Comparison of ENCODE assay signal across 1 cellular context in genomic region chr22:48943567-48944432, GRCh38.
A peak's percentile ranks its signal among the peaks of the same experiment; 100 is the strongest.
TF ChIP-seq lines count a peak whose summit lies in the region.

No MANE protein-coding gene starts in this region.

TF ChIP-seq in HepG2, 621 proteins besides CTCF, POLR2A, EP300 and RAD21 (continued from another document and continues in another):
- TF ChIP-seq ZBTB44 (CRISPR knock-in tag; IDR thresholded peaks at IDR 0.05) (0 out of 2 replicates have a peak, but pooled peaks have one; percentile 45), HHEX (CRISPR knock-in tag; IDR thresholded peaks at IDR 0.05) (no peak), SP4 (CRISPR knock-in tag; IDR thresholded peaks at IDR 0.05) (0 out of 2 replicates have a peak, but pooled peaks have one; percentile 34), ZNF331 (CRISPR knock-in tag; IDR thresholded peaks at IDR 0.05) (peak; percentile 91), ARNT2 (CRISPR knock-in tag; IDR thresholded peaks at IDR 0.05; ENCODE audit: low read depth) (0 out of 2 replicates have a peak, but pooled peaks have one; percentile 29), MIER3 (CRISPR knock-in tag; IDR thresholded peaks at IDR 0.05; ENCODE audit: borderline replicate concordance) (peak; percentile 73; the same call in 1 of the 2 replicates), THAP9 (CRISPR knock-in tag; IDR thresholded peaks at IDR 0.05; ENCODE audit: borderline replicate concordance) (no peak; the same call in 1 of the 2 replicates), ZSCAN29 (CRISPR knock-in tag; conservative IDR thresholded peaks at IDR 0.05) (0 out of 2 replicates have a peak, but pooled peaks have one; percentile 70), ZUFSP (CRISPR knock-in tag; IDR thresholded peaks at IDR 0.05; ENCODE audit: borderline replicate concordance) (no peak), ZNF614 (CRISPR knock-in tag; IDR thresholded peaks at IDR 0.05; ENCODE audit: borderline replicate concordance) (peak; percentile 82; the same call in 1 of the 2 replicates), TBP (CRISPR knock-in tag; IDR thresholded peaks at IDR 0.05) (no peak), ARID2 (CRISPR knock-in tag; IDR thresholded peaks at IDR 0.05; ENCODE audit: borderline replicate concordance) (no peak), KMT2B (CRISPR knock-in tag; IDR thresholded peaks at IDR 0.05) (0 out of 2 replicates have a peak, but pooled peaks have one; percentile 37), TP53 (CRISPR knock-in tag; conservative IDR thresholded peaks at IDR 0.05) (no peak), EEA1 (CRISPR knock-in tag; IDR thresholded peaks at IDR 0.05; ENCODE audit: borderline replicate concordance) (no peak), FOXK1 (CRISPR knock-in tag; IDR thresholded peaks at IDR 0.05; ENCODE audit: borderline replicate concordance, low read depth) (peak; percentile 66; the same call in 1 of the 2 replicates), DBP (CRISPR knock-in tag; IDR thresholded peaks at IDR 0.05; ENCODE audit: not compliant biosample characterization) (no peak), MLX (CRISPR knock-in tag; IDR thresholded peaks at IDR 0.05) (peak; percentile 68), ZNF3 (CRISPR knock-in tag; IDR thresholded peaks at IDR 0.05) (no peak), CREM (IDR thresholded peaks at IDR 0.05) (peak; percentile 63; the same call in 1 of the 2 replicates), CREM (CRISPR knock-in tag; IDR thresholded peaks at IDR 0.05) (no peak), ZNF564 (CRISPR knock-in tag; IDR thresholded peaks at IDR 0.05) (peak; percentile 86; the same call in 1 of the 2 replicates), XRCC5 (optimal IDR thresholded peaks at IDR 0.05; ENCODE audit: low read length) (peak; percentile 93), RFX1 (IDR thresholded peaks at IDR 0.05) (no peak), ZNF292 (CRISPR knock-in tag; IDR thresholded peaks at IDR 0.05; ENCODE audit: borderline replicate concordance, low read depth) (peak; percentile 93; the same call in 1 of the 2 replicates), GTF2F1 (IDR thresholded peaks at IDR 0.05; ENCODE audit: low read length) (no peak), ZBTB8A (CRISPR knock-in tag; IDR thresholded peaks at IDR 0.05; ENCODE audit: borderline replicate concordance, low read depth) (no peak), UBTF (CRISPR knock-in tag; IDR thresholded peaks at IDR 0.05) (peak; percentile 72), ZNF275 (CRISPR knock-in tag; IDR thresholded peaks at IDR 0.05; ENCODE audit: borderline replicate concordance) (no peak; the same call in 1 of the 2 replicates), DMAP1 (CRISPR knock-in tag; IDR thresholded peaks at IDR 0.05) (peak; percentile 59), HMG20A (CRISPR knock-in tag; IDR thresholded peaks at IDR 0.05; ENCODE audit: borderline replicate concordance) (peak; percentile 65; the same call in 1 of the 2 replicates), NR3C1 (CRISPR knock-in tag; IDR thresholded peaks at IDR 0.05) (no peak), MAFF (IDR thresholded peaks at IDR 0.05; ENCODE audit: low read depth, low read length) (no peak), ZNF576 (CRISPR knock-in tag; IDR thresholded peaks at IDR 0.05) (no peak), ZNF205 (CRISPR knock-in tag; IDR thresholded peaks at IDR 0.05) (0 out of 2 replicates have a peak, but pooled peaks have one; percentile 52), ZNF629 (CRISPR knock-in tag; conservative IDR thresholded peaks at IDR 0.05) (no peak), CC2D1A (CRISPR knock-in tag; IDR thresholded peaks at IDR 0.05) (no peak), CCAR2 (optimal IDR thresholded peaks at IDR 0.05; ENCODE audit: low read depth, low read length) (no peak), MATR3 (CRISPR knock-in tag; IDR thresholded peaks at IDR 0.05) (no peak), GTF3A (CRISPR knock-in tag; conservative IDR thresholded peaks at IDR 0.05) (no peak), ATF7 (IDR thresholded peaks at IDR 0.05) (no peak), ATF7 (CRISPR knock-in tag; IDR thresholded peaks at IDR 0.05) (no peak), LBX2 (CRISPR knock-in tag; IDR thresholded peaks at IDR 0.05; ENCODE audit: borderline replicate concordance) (no peak), NFE2L2 (IDR thresholded peaks at IDR 0.05; ENCODE audit: low read length) (no peak), ZFP91 (CRISPR knock-in tag; IDR thresholded peaks at IDR 0.05; ENCODE audit: borderline replicate concordance) (peak; percentile 73; the same call in 1 of the 2 replicates), DZIP1 (CRISPR knock-in tag; IDR thresholded peaks at IDR 0.05) (no peak), FOXC1 (CRISPR knock-in tag; IDR thresholded peaks at IDR 0.05; ENCODE audit: borderline replicate concordance) (peak; percentile 31; the same call in 1 of the 2 replicates), NAIF1 (CRISPR knock-in tag; IDR thresholded peaks at IDR 0.05; ENCODE audit: borderline replicate concordance) (no peak), ELF1 (CRISPR knock-in tag; IDR thresholded peaks at IDR 0.05) (peak; percentile 69), MIER2 (CRISPR knock-in tag; IDR thresholded peaks at IDR 0.05) (peak; percentile 53; the same call in 1 of the 2 replicates), PRPF4 (IDR thresholded peaks at IDR 0.05; ENCODE audit: low read depth, low read length, poor library complexity, severe bottlenecking) (no peak), YEATS2 (CRISPR knock-in tag; IDR thresholded peaks at IDR 0.05; ENCODE audit: borderline replicate concordance) (peak; percentile 52), PAF1 (CRISPR knock-in tag; IDR thresholded peaks at IDR 0.05) (no peak)
